In the genomic region with DNA sequence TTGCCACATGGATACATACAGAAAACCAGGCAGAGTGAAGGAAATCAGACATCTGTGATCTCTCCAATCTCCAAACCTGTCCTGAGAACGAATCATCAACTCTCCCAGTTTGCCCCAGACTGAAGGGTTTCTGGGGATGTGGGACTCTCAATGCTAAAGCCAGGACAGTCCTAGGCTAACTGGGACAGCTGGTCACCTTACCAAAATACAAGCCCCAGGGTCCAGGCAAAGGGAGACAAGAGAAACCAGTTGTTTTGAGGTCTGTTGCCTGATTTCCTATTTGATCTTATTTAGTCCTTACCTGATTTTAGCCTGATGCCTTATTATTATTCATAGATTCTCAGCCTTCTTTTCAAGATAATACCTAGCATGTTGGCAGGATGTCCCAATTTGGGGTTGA, we compare ENCODE assay signal across 33 cellular contexts. TPM values are rescaled to one million over a fixed set of nuclear protein-coding genes. Genes with fewer than 3 reads are reported as not detected.
"Had no signal": no experiment of that assay in that cellular context is flagged by ENCODE, and none has a peak within 500 bp of the region (broad histone marks: within the 10 kb centered on the region; RNA-seq: fewer than 3 reads in every experiment).

No MANE protein-coding gene starts in this region.

- H3K4me3 Mint-ChIP-seq: immature natural killer cell; mesothelial cell of epicardium; natural killer cell; stimulated activated memory B cell treated with anti-CD40 and anti-IgM and Interleukin-4, amounts not matched to agents 10 μg/mL and 1 μg/mL and 100 μg/mL, for 72 hours; stimulated activated naive CD8-positive, alpha-beta T cell treated with anti-CD3 and anti-CD28 coated beads, Interleukin-15, amount 100 ng/mL, for 72 hours had no signal

- H3K27me3 ChIP-seq: ovary, thyroid gland, vagina had no signal

- ATAC-seq: natural killer cell; stimulated activated memory B cell treated with anti-CD40 and anti-IgM and Interleukin-4, amounts not matched to agents 10 μg/mL and 1 μg/mL and 100 μg/mL, for 72 hours; stimulated activated naive CD8-positive, alpha-beta T cell treated with anti-CD3 and anti-CD28 coated beads, Interleukin-15, amount 100 ng/mL, for 72 hours had no signal

- H3K4me2 ChIP-seq: smooth muscle cell had no signal

- H3K4me1 ChIP-seq: right lobe of liver had no signal

- DNase-seq: hypothalamus; immature natural killer cell; kidney; left ventricle myocardium inferior; naive B cell; natural killer cell; ovary; right lobe of liver; stimulated activated CD4-positive, alpha-beta T cell treated with anti-CD3 and anti-CD28 coated beads, Interleukin-1b, Interleukin-23, amount 100 ng/mL, for 48 hours; stimulated activated CD4-positive, alpha-beta T cell treated with anti-CD3 and anti-CD28 coated beads, Interleukin-2, amount 100 ng/mL, for 48 hours; stimulated activated CD4-positive, alpha-beta T cell treated with anti-CD3 and anti-CD28 coated beads, Interleukin-4, amount 100 ng/mL, for 4 hours; stimulated activated CD8-positive, alpha-beta memory T cell treated with anti-CD3 and anti-CD28 coated beads, Interleukin-4, amount 100 ng/mL, for 48 hours; stimulated activated naive CD4-positive, alpha-beta T cell treated with Interleukin-2 at 50 U/mL for 16 hours; stimulated activated naive CD8-positive, alpha-beta T cell treated with anti-CD3 and anti-CD28 coated beads, Interleukin-15, amount 100 ng/mL, for 72 hours; substantia nigra; transverse colon had no signal

- H3K27ac Mint-ChIP-seq: immature natural killer cell; mesothelial cell of epicardium; naive B cell; natural killer cell; stimulated activated memory B cell treated with anti-CD40 and anti-IgM and Interleukin-4, amounts not matched to agents 10 μg/mL and 1 μg/mL and 100 μg/mL, for 72 hours; stimulated activated naive CD8-positive, alpha-beta T cell treated with anti-CD3 and anti-CD28 coated beads, Interleukin-15, amount 100 ng/mL, for 72 hours had no signal

- H3K9me3 ChIP-seq: left ventricle myocardium inferior, ovary, right atrium auricular region, right lobe of liver, thyroid gland, transverse colon, vagina had no signal

- H3K4me1 Mint-ChIP-seq: immature natural killer cell, natural killer cell had no signal

- H3K27ac ChIP-seq: left ventricle myocardium inferior, ovary, right atrium auricular region, right lobe of liver, thyroid gland, transverse colon, vagina had no signal

- H3K9me3 Mint-ChIP-seq: mesothelial cell of epicardium; naive B cell; natural killer cell; stimulated activated memory B cell treated with anti-CD40 and anti-IgM and Interleukin-4, amounts not matched to agents 10 μg/mL and 1 μg/mL and 100 μg/mL, for 72 hours; stimulated activated naive CD8-positive, alpha-beta T cell treated with anti-CD3 and anti-CD28 coated beads, Interleukin-15, amount 100 ng/mL, for 72 hours had no signal

- H3K36me3 ChIP-seq: left ventricle myocardium inferior, ovary, right atrium auricular region, right lobe of liver, thyroid gland, transverse colon, vagina had no signal

- H3K4me3 ChIP-seq: left ventricle myocardium inferior, lung, ovary, right atrium auricular region, right lobe of liver, smooth muscle cell, thyroid gland, transverse colon, vagina had no signal

- FAIRE-seq: islet of Langerhans, kidney had no signal

- H3K36me3 Mint-ChIP-seq: immature natural killer cell; mesothelial cell of epicardium; naive B cell; natural killer cell; stimulated activated memory B cell treated with anti-CD40 and anti-IgM and Interleukin-4, amounts not matched to agents 10 μg/mL and 1 μg/mL and 100 μg/mL, for 72 hours had no signal

RNA-seq across cellular contexts. Expression of gene TAC4, which starts 51.7 kb away (rescaled TPM):
- total RNA-seq: lower leg skin, lung, mesothelial cell of epicardium, mononuclear cell, natural killer cell, omental fat pad, ovary, progenitor cell of endocrine pancreas, pulmonary artery endothelial cell, renal cortical epithelial cell, right atrium auricular region, right lobe of liver, smooth muscle cell, temporal lobe, thyroid gland, transverse colon, ureter, vagina had no signal
- polyA plus RNA-seq: immature natural killer cell, lung, neural cell, ovary, smooth muscle cell had no signal
